21 cellular contexts compared by ENCODE assay signal in genomic region chr18:21714472-21714871, GRCh38.
"Had no signal": no experiment of that assay in that cellular context is flagged by ENCODE, and none has a peak within 500 bp of the region (broad histone marks: within the 10 kb centered on the region; RNA-seq: fewer than 3 reads in every experiment).

No MANE protein-coding gene starts in this region.

- H3K27me3 ChIP-seq: foreskin keratinocyte, right lobe of liver, uterus had no signal

- H3K4me3 ChIP-seq: right lobe of liver, skin epidermis, uterus had no signal

- H3K4me1 ChIP-seq: foreskin keratinocyte, right lobe of liver, uterus had no signal

- H3K27ac ChIP-seq: foreskin keratinocyte, right lobe of liver, skin epidermis, uterus had no signal

- H3K9me3 ChIP-seq: right lobe of liver, uterus had no signal

- ATAC-seq: activated CD8-positive, alpha-beta T cell treated with anti-CD3 and anti-CD28 coated beads, Interleukin-2, amount 10 ng/mL, durations not matched to agents 7 days and 5 days; foreskin keratinocyte; left colon; right lobe of liver; stimulated activated memory B cell treated with anti-CD40 and anti-IgM and Interleukin-4, amounts not matched to agents 10 μg/mL and 1 μg/mL and 100 μg/mL, for 72 hours had no signal

- DNase-seq: activated CD4-positive, alpha-beta T cell treated with anti-CD3 and anti-CD28 coated beads for 1 hour; activated CD4-positive, alpha-beta T cell treated with anti-CD3 and anti-CD28 coated beads, Interleukin-2, amount 50 U/mL, for 1 hour; activated CD8-positive, alpha-beta memory T cell treated with anti-CD3 and anti-CD28 coated beads, Interleukin-2, amount 50 U/mL, for 4 hours; activated CD8-positive, alpha-beta T cell treated with anti-CD3 and anti-CD28 coated beads, Interleukin-2, amount 10 ng/mL, durations not matched to agents 7 days and 5 days; activated naive CD4-positive, alpha-beta T cell treated with Interleukin-2 at 50 U/mL for 16 hours; activated naive CD8-positive, alpha-beta T cell treated with anti-CD3 and anti-CD28 coated beads for 36 hours; activated T-cell treated with anti-CD3 and anti-CD28 coated beads, Interleukin-2, amount 50 U/mL, for 24 hours; central memory CD4-positive, alpha-beta T cell; dermis blood vessel endothelial cell; effector CD8-positive, alpha-beta T cell; erythroblast; foreskin keratinocyte; left colon; nephron progenitor cell; nucleus accumbens; right lobe of liver; stimulated activated CD4-positive, alpha-beta T cell treated with anti-CD3 and anti-CD28 coated beads, Interleukin-2, amount 100 ng/mL, for 24 hours; trophoblast cell; uterus had no signal

- H3K36me3 ChIP-seq: right lobe of liver, uterus had no signal
